Comparison of ENCODE assay signal across 18 cellular contexts in the genomic region with DNA sequence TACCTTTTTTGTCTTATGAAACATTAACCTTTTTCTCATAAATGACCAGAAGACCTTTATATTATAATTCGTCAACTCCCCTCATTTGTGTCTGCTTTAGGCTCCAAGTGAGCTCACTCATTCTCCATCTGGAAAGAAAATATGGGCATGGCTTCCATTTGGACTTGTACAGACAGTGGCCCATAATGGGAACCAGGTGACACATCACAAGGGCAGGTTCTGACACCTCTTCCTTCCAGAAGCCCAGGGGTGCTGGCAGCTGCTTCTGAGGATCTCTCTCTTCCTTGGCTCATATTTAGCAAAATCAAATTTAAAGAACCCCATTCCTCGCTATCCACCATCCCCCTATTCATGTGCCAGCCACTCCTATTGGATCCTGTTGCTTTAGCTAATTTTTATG.
A peak's percentile ranks its signal among the peaks of the same experiment; 100 is the strongest.
DNase-seq lines count a peak whose midpoint lies in the region; ATAC-seq and TF ChIP-seq lines count a peak whose summit lies in the region.
"Had no signal": no experiment of that assay in that cellular context is flagged by ENCODE, and none has a peak within 500 bp of the region (broad histone marks: within the 10 kb centered on the region; RNA-seq: fewer than 3 reads in every experiment).

No MANE protein-coding gene starts in this region.

- H4K20me1 ChIP-seq in DND-41 (ENCODE audit: insufficient read depth, low read length), result peaks cover 22% of the 10 kb centered on the region; the same call in 1 of the 2 replicates
- H4K20me1 ChIP-seq in HCT116 (ENCODE audit: insufficient read depth), result no peaks in the 10 kb centered on the region

- no peak overlapping the region for H3K9ac ChIP-seq in DND-41 (ENCODE audit: low read depth, low read length)
- H3K9ac ChIP-seq in HCT116 (ENCODE audit: low read length), result no peak overlapping the region

- H3K27me3 Mint-ChIP-seq in activated T-helper 1 cell treated with anti-CD3 and anti-CD28 coated beads, Interleukin-12 subunit alpha, Interleukin-12 subunit beta, Interleukin-2, Interleukin-4 antibody, amounts not matched to agents 30 ng/mL and 10 ng/mL and 1 ng/mL, durations not matched to agents 14 hours and 24 hours and 36 hours (ENCODE audit: insufficient read depth), result no peaks in the 10 kb centered on the region
- H3K27me3 Mint-ChIP-seq: CD8-positive, alpha-beta memory T cell had no signal

- H3K27ac ChIP-seq in DND-41 (ENCODE audit: low read length) (no peak overlapping the region), HCT116 (ENCODE audit: low read depth, low read length) (no peak overlapping the region), RWPE2 (ENCODE audit: poor library complexity, severe bottlenecking) (no peak overlapping the region)

- no TSS peak for BruUV-seq in HCT116 (replicated peaks; lab: Mats Ljungman, UMichigan)

- H3K9me2 ChIP-seq in HCT116 (ENCODE audit: insufficient read depth), result no peaks in the 10 kb centered on the region

- TF ChIP-seq CTCF in DND-41 (IDR thresholded peaks at IDR 0.05; ENCODE audit: borderline replicate concordance, extremely low read depth, low read length, poor library complexity, severe bottlenecking) (no peak), HCT116 (IDR thresholded peaks at IDR 0.05 in 2 of 3, conservative IDR thresholded peaks at IDR 0.05 in 1 of 3; ENCODE audit: borderline replicate concordance in 1 of 3, insufficient read depth in 1 of 3, low read depth in 2 of 3, low read length in 2 of 3) (no peak), RWPE2 (IDR thresholded peaks at IDR 0.05; ENCODE audit: poor library complexity, severe bottlenecking) (no peak)

- H3K4me1 ChIP-seq in DND-41 (ENCODE audit: insufficient read depth, low read length) (no peaks in the 10 kb centered on the region), HCT116 (ENCODE audit: control insufficient read depth in 1 of 2, insufficient read depth in 2 of 2, low read length in 2 of 2) (peaks cover 0 to 8% of the 10 kb centered on the region in 2 experiments; a peak in 1 of 4 replicates), RWPE2 (ENCODE audit: insufficient read depth, poor library complexity, severe bottlenecking) (no peaks in the 10 kb centered on the region)
- H3K4me1 ChIP-seq: BE2C had no signal

- peaks cover 29% of the 10 kb centered on the region for H3K36me3 Mint-ChIP-seq in activated T-helper 1 cell treated with anti-CD3 and anti-CD28 coated beads, Interleukin-12 subunit alpha, Interleukin-12 subunit beta, Interleukin-2, Interleukin-4 antibody, amounts not matched to agents 30 ng/mL and 10 ng/mL and 1 ng/mL, durations not matched to agents 14 hours and 24 hours and 36 hours (ENCODE audit: low read depth)
- H3K36me3 Mint-ChIP-seq: CD8-positive, alpha-beta memory T cell had no signal

- CTCF ChIA-PET in HCT116 (lab: Charles Lee), result interaction anchor here (1.2 to 2.7 kb wide), 4 partner anchors 22 to 108 kb away, joined by 4 to 12 read pairs (median 10); no protein-coding TSS in a partner anchor

- H3K27me3 ChIP-seq in DND-41 (ENCODE audit: insufficient read depth, low read length, poor library complexity) (no peaks in the 10 kb centered on the region), HCT116 (ENCODE audit: insufficient read depth, low read length) (no peaks in the 10 kb centered on the region), RWPE2 (ENCODE audit: insufficient read depth, poor library complexity, severe bottlenecking) (no peaks in the 10 kb centered on the region)
- H3K27me3 ChIP-seq: BE2C had no signal

- ATAC-seq in DND-41 (ENCODE audit: insufficient read depth, low read depth), result peak; percentile 23; the same call in 1 of the 3 replicates
- no peak for ATAC-seq in HCT116
- ATAC-seq in RWPE2 (ENCODE audit: low read depth), result peak; percentile 41; the same call in 1 of the 3 replicates
- ATAC-seq in esophagus mucosa, result peak; percentile 95
- no peak for ATAC-seq in GM21786 (IDR thresholded peaks at IDR 0.05; ENCODE audit: unreplicated experiment)

- no peaks in the 10 kb centered on the region for H3K9me3 Mint-ChIP-seq in activated T-helper 1 cell treated with anti-CD3 and anti-CD28 coated beads, Interleukin-12 subunit alpha, Interleukin-12 subunit beta, Interleukin-2, Interleukin-4 antibody, amounts not matched to agents 30 ng/mL and 10 ng/mL and 1 ng/mL, durations not matched to agents 14 hours and 24 hours and 36 hours
- H3K9me3 Mint-ChIP-seq: CD8-positive, alpha-beta memory T cell had no signal

- intact Hi-C loops in HCT116 (cut with micrococcal nuclease), result no loop called here
- intact Hi-C loops in activated T-helper 1 cell treated with anti-CD3 and anti-CD28 coated beads, Interleukin-12 subunit alpha, Interleukin-12 subunit beta, Interleukin-2, Interleukin-4 antibody, amounts not matched to agents 30 ng/mL and 10 ng/mL and 1 ng/mL, durations not matched to agents 14 hours and 24 hours and 36 hours (cut with micrococcal nuclease), result no loop called here

- no peaks in the 10 kb centered on the region for H3K79me2 ChIP-seq in DND-41 (ENCODE audit: insufficient read depth, low read length)
- no peaks in the 10 kb centered on the region for H3K79me2 ChIP-seq in HCT116 (ENCODE audit: insufficient read depth, low read length)

- H3K36me3 ChIP-seq in DND-41 (ENCODE audit: insufficient read depth, low read length) (peaks cover 49% of the 10 kb centered on the region), HCT116 (ENCODE audit: control insufficient read depth in 1 of 2, insufficient read depth in 2 of 2, low read length in 2 of 2) (no peaks in the 10 kb centered on the region), RWPE2 (ENCODE audit: low read depth) (no peaks in the 10 kb centered on the region)
- H3K36me3 ChIP-seq: BE2C had no signal

- H3K4me2 ChIP-seq in DND-41 (ENCODE audit: insufficient read depth, low read length), result no peak overlapping the region
- peak overlapping the region; percentile 1; the same call in 1 of the 2 replicates for H3K4me2 ChIP-seq in HCT116 (ENCODE audit: low read length)

- POLR2A ChIA-PET in HCT116 (lab: Charles Lee), result no interaction called here

- H3K4me3 Mint-ChIP-seq in activated T-helper 1 cell treated with anti-CD3 and anti-CD28 coated beads, Interleukin-12 subunit alpha, Interleukin-12 subunit beta, Interleukin-2, Interleukin-4 antibody, amounts not matched to agents 30 ng/mL and 10 ng/mL and 1 ng/mL, durations not matched to agents 14 hours and 24 hours and 36 hours, result no peak overlapping the region
- H3K4me3 Mint-ChIP-seq: CD4-positive, CD25-positive, alpha-beta regulatory T cell; CD8-positive, alpha-beta memory T cell had no signal

- RAD21 ChIA-PET in HCT116 (lab: Charles Lee; ENCODE audit: low non-redundant PET in 1 of 2, low total read pairs in 2 of 2, uncharacterized antibody in 2 of 2, unreplicated experiment in 2 of 2), result interaction anchor here (0.6 to 1.5 kb wide), 4 partner anchors 42 to 121 kb away, joined by 3 to 8 read pairs (median 4); no protein-coding TSS in a partner anchor

- H3K4me3 ChIP-seq in DND-41 (ENCODE audit: low read depth in 1 of 2, low read length in 2 of 2) (no peak overlapping the region), HCT116 (replicated peaks in 1 of 2; ENCODE audit: low read depth in 1 of 2, low read length in 2 of 2) (no peak overlapping the region), RWPE2 (ENCODE audit: severe bottlenecking) (no peak overlapping the region)

- DNase-seq in DND-41 (no peak), HCT116 (ENCODE audit: low read depth, low spot score) (no peak), RWPE2 (ENCODE audit: low spot score) (no peak), SHP77 (lab: John Stamatoyannopoulos, UW) (no peak), inferior parietal cortex (ENCODE audit: extremely low spot score) (no peak)
- no peak for DNase-seq in activated T-helper 1 cell treated with anti-CD3 and anti-CD28 coated beads, Interleukin-12 subunit alpha, Interleukin-12 subunit beta, Interleukin-2, Interleukin-4 antibody, amounts not matched to agents 30 ng/mL and 10 ng/mL and 1 ng/mL, durations not matched to agents 14 hours and 24 hours and 36 hours (ENCODE audit: low spot score)
- DNase-seq: ACHN; BE2C; C1 segment of cervical spinal cord; CD4-positive, CD25-positive, alpha-beta regulatory T cell; CD8-positive, alpha-beta memory T cell; COR-L47; DMS 273 treated with DMSO at 0.1 percent for 48 hours; GDM1; GOT3; H7 had no signal

- no peak overlapping the region for H3K27ac Mint-ChIP-seq in activated T-helper 1 cell treated with anti-CD3 and anti-CD28 coated beads, Interleukin-12 subunit alpha, Interleukin-12 subunit beta, Interleukin-2, Interleukin-4 antibody, amounts not matched to agents 30 ng/mL and 10 ng/mL and 1 ng/mL, durations not matched to agents 14 hours and 24 hours and 36 hours
- H3K27ac Mint-ChIP-seq: CD8-positive, alpha-beta memory T cell had no signal

- no peaks in the 10 kb centered on the region for H3K9me3 ChIP-seq in DND-41 (ENCODE audit: insufficient read depth, low read length, severe bottlenecking)
- no peaks in the 10 kb centered on the region for H3K9me3 ChIP-seq in HCT116 (ENCODE audit: control insufficient read depth in 1 of 2, insufficient read depth in 1 of 2, low read depth in 1 of 2, low read length in 2 of 2)
- H3K9me3 ChIP-seq in RWPE2 (ENCODE audit: severe bottlenecking), result no peaks in the 10 kb centered on the region
- H3K9me3 ChIP-seq: BE2C had no signal

- TF ChIP-seq POLR2A in HCT116 (IDR thresholded peaks at IDR 0.05; ENCODE audit: borderline replicate concordance, extremely low read depth, insufficient read depth, insufficient read length), result no peak

- no peak for TF ChIP-seq RAD21 in HCT116 (IDR thresholded peaks at IDR 0.05; ENCODE audit: low read depth)

- no peak overlapping the region for H2AFZ ChIP-seq in DND-41 (ENCODE audit: low read depth, low read length)
- peak overlapping the region; percentile 13 for H2AFZ ChIP-seq in HCT116 (ENCODE audit: low read depth, low read length, poor library complexity, severe bottlenecking)

- no peaks in the 10 kb centered on the region for H3K4me1 Mint-ChIP-seq in activated T-helper 1 cell treated with anti-CD3 and anti-CD28 coated beads, Interleukin-12 subunit alpha, Interleukin-12 subunit beta, Interleukin-2, Interleukin-4 antibody, amounts not matched to agents 30 ng/mL and 10 ng/mL and 1 ng/mL, durations not matched to agents 14 hours and 24 hours and 36 hours (ENCODE audit: low read depth)
- H3K4me1 Mint-ChIP-seq: CD4-positive, CD25-positive, alpha-beta regulatory T cell; CD8-positive, alpha-beta memory T cell had no signal

Comparison
In these comparisons a context has a peak if more than half of its experiments do, and no peak if none do; other contexts are left out.
1. ATAC-seq: peak in DND-41 (single experiment), RWPE2 (single experiment) and esophagus mucosa (single experiment); none in HCT116 (single experiment) and GM21786 (single experiment).